ENCODE assay signal across 20 cellular contexts in genomic region chr9:113919825-113920224, GRCh38.
"Had no signal": no experiment of that assay in that cellular context is flagged by ENCODE, and none has a peak within 500 bp of the region (broad histone marks: within the 10 kb centered on the region; RNA-seq: fewer than 3 reads in every experiment).

No MANE protein-coding gene starts in this region.

- H3K4me1 ChIP-seq: uterus had no signal

- H3K36me3 ChIP-seq: cardiac muscle cell, gastroesophageal sphincter, heart left ventricle, left ventricle myocardium inferior, sigmoid colon, uterus had no signal

- H3K27me3 ChIP-seq: cardiac muscle cell, gastroesophageal sphincter, heart left ventricle, sigmoid colon, uterus had no signal

- ATAC-seq: gastroesophageal sphincter; heart left ventricle; stimulated activated naive B cell treated with anti-CD40 and anti-IgM and Interleukin-4, amounts not matched to agents 10 μg/mL and 1 μg/mL and 100 μg/mL, for 72 hours; WTC11 had no signal

- H3K27ac ChIP-seq: cardiac muscle cell, gastroesophageal sphincter, heart left ventricle, left ventricle myocardium inferior, sigmoid colon, uterus had no signal

- DNase-seq: activated CD4-positive, alpha-beta memory T cell treated with anti-CD3 and anti-CD28 coated beads for 36 hours; activated effector memory CD4-positive, alpha-beta T cell treated with anti-CD3 and anti-CD28 coated beads, Interleukin-2, amount 50 U/mL, for 16 hours; activated naive CD4-positive, alpha-beta T cell treated with anti-CD3 and anti-CD28 coated beads, Interleukin-2, amount 10 ng/mL, durations not matched to agents 7 days and 5 days; activated T-cell treated with anti-CD3 and anti-CD28 coated beads for 4 hours; cortex of kidney; endodermal cell; heart left ventricle; left ventricle myocardium inferior; mammary epithelial cell; sigmoid colon; stimulated activated CD4-positive, alpha-beta T cell treated with anti-CD3 and anti-CD28 coated beads, Interleukin-2, amount 100 ng/mL, for 48 hours; stimulated activated CD8-positive, alpha-beta memory T cell treated with anti-CD3 and anti-CD28 coated beads, Interleukin-4, amount 100 ng/mL, for 48 hours; stimulated activated naive B cell treated with anti-CD40 and anti-IgM and Interleukin-4, amounts not matched to agents 10 μg/mL and 1 μg/mL and 100 μg/mL, for 72 hours; T-helper 1 cell; trophoblast cell; uterus had no signal

- H3K9me3 ChIP-seq: uterus had no signal

- H3K4me3 ChIP-seq: cardiac muscle cell, gastroesophageal sphincter, heart left ventricle, left ventricle myocardium inferior, sigmoid colon, smooth muscle cell, uterus had no signal
